ENCODE assay signal across 8 cellular contexts in the genomic region with DNA sequence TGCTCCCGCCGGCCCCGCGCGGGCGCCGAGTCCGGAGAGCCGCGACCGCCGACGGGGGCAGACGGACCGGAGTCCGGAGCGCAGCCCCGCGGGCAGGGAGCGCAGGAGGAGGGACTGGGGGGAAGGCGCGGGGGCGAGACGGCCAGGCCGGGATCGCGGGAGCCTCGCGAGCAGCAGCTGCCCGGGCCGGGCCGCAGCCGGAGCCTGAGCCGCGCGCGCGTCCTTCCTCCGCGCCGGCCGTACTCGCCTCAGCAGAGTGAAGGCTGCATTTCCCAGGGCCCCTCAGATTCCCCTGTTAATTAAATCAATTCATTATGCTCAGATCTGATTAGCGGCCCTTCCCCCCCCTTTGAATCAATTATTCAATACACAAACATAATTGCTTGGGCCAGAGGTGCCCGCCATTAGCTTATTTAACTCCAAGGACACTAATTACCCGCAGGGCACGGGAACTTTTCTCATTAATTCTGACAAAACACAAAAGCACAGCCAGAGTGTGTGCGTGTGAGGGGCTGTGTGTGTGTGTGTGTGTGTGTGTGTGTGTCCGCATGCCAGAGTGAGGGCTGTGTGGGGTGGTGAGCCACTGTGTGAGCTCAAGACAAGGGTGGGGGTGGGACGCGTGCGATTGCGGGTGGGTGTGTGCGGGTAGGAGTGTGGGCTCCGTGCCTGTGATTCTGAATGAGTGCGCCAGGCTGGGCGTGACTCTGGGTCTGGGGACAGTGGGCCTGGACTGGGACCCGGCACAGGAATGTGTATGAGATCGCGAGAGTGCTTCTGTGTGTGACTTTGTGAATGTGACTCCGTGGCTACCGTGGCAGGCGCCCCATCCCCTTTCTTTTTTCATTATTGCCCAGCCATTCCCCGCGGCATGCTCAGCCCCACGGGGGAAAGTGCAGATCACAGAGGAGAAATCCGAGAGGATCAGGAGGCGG. TPM values are rescaled to one million over a fixed set of nuclear protein-coding genes. Genes with fewer than 3 reads are reported as not detected.
DNase-seq lines count a peak whose midpoint lies in the region; ATAC-seq and TF ChIP-seq lines count a peak whose summit lies in the region.

No MANE protein-coding gene starts in this region.

- no peak overlapping the region for H3K9ac ChIP-seq in colonic mucosa (ENCODE audit: low read depth in 2 of 2, low read length in 2 of 2)

- peaks cover 5% of the 10 kb centered on the region for H3K4me1 ChIP-seq in colonic mucosa
- no peaks in the 10 kb centered on the region for H3K4me1 ChIP-seq in mesodermal cell (ENCODE audit: control insufficient read depth, insufficient read depth, low read length, poor library complexity, severe bottlenecking)
- peaks cover 12% of the 10 kb centered on the region for H3K4me1 ChIP-seq in upper lobe of right lung

- H3K9me3 ChIP-seq in colonic mucosa (no peaks in the 10 kb centered on the region), mesodermal cell (ENCODE audit: control insufficient read depth, low read length) (no peaks in the 10 kb centered on the region), upper lobe of right lung (no peaks in the 10 kb centered on the region)

- H3K36me3 Mint-ChIP-seq in activated T-cell treated with anti-CD3 and anti-CD28 coated beads, Interleukin-2, amount 50 U/mL, for 4 hours (ENCODE audit: insufficient read depth), result no peaks in the 10 kb centered on the region

- H3K27ac ChIP-seq in colonic mucosa (no peak overlapping the region), mesodermal cell (ENCODE audit: low read depth, low read length, severe bottlenecking) (no peak overlapping the region), upper lobe of right lung (no peak overlapping the region)

- peaks cover 68% of the 10 kb centered on the region for H3K27me3 Mint-ChIP-seq in activated T-cell treated with anti-CD3 and anti-CD28 coated beads, Interleukin-2, amount 50 U/mL, for 4 hours (ENCODE audit: low read depth)

- no peak for TF ChIP-seq CTCF in colonic mucosa (IDR thresholded peaks at IDR 0.05)
- TF ChIP-seq CTCF in upper lobe of right lung (IDR thresholded peaks at IDR 0.05), result no peak

- peaks cover 4% of the 10 kb centered on the region for H3K4me1 Mint-ChIP-seq in activated T-cell treated with anti-CD3 and anti-CD28 coated beads, Interleukin-2, amount 50 U/mL, for 4 hours (ENCODE audit: low read depth)

- peak; percentile 10 to 32 for ATAC-seq in activated T-cell treated with anti-CD3 and anti-CD28 coated beads, Interleukin-2, amount 50 U/mL, for 4 hours
- ATAC-seq in upper lobe of right lung, result peak; percentile 14

- no peaks in the 10 kb centered on the region for H3K9me3 Mint-ChIP-seq in activated T-cell treated with anti-CD3 and anti-CD28 coated beads, Interleukin-2, amount 50 U/mL, for 4 hours

- DNase-seq in activated T-cell treated with anti-CD3 and anti-CD28 coated beads, Interleukin-2, amount 50 U/mL, for 4 hours, result no peak
- no peak for DNase-seq in activated T-cell treated with anti-CD3 and anti-CD28 coated beads, Interleukin-2, amount 50 U/mL, for 1 hour
- DNase-seq in colonic mucosa, result no peak
- peak; percentile 33 for DNase-seq in upper lobe of right lung
- no peak for DNase-seq in NCI-H226
- no peak for DNase-seq in HUDEP-2 (lab: John Stamatoyannopoulos, UW; ENCODE audit: unreplicated experiment in 76 of 76)
- no peak for DNase-seq in CD1c-positive myeloid dendritic cell (ENCODE audit: extremely low spot score)

- 9 to 26% methylated on average over 48 to 50 of the region's 68 CpGs for WGBS in mesodermal cell (ENCODE audit: insufficient coverage in 2 of 2), 2 experiments

- intact Hi-C loops in colonic mucosa (cut with DNase I), result no loop called here
- intact Hi-C loops in upper lobe of right lung (cut with DNase I), result no loop called here

- H3K4me3 ChIP-seq in colonic mucosa (peak overlapping the region; percentile 30), mesodermal cell (ENCODE audit: extremely low read depth, insufficient read depth, low read length, poor library complexity, severe bottlenecking) (peak overlapping the region; percentile 29), upper lobe of right lung (peak overlapping the region; percentile 38)

- peak overlapping the region; percentile 51 for H3K4me3 Mint-ChIP-seq in activated T-cell treated with anti-CD3 and anti-CD28 coated beads, Interleukin-2, amount 50 U/mL, for 4 hours

- H3K36me3 ChIP-seq in colonic mucosa (no peaks in the 10 kb centered on the region), mesodermal cell (ENCODE audit: control insufficient read depth, insufficient read depth, low read length) (no peaks in the 10 kb centered on the region), upper lobe of right lung (no peaks in the 10 kb centered on the region)

- peaks cover 43% of the 10 kb centered on the region for H3K27me3 ChIP-seq in colonic mucosa
- H3K27me3 ChIP-seq in upper lobe of right lung, result peaks cover 63% of the 10 kb centered on the region

RNA-seq across cellular contexts. Expression of a gene that starts 5.1 kb away (rescaled TPM):
- total RNA-seq in activated T-cell treated with anti-CD3 and anti-CD28 coated beads, Interleukin-2, amount 50 U/mL, for 4 hours, result not detected
- total RNA-seq in colonic mucosa, result not detected
- 0.44 TPM for polyA plus RNA-seq in mesodermal cell (2013, experiment 1 of 2)
- polyA plus RNA-seq in mesodermal cell (2013, experiment 2 of 2), result 0.56 TPM
- total RNA-seq in upper lobe of right lung, result not detected
